ENCODE assay signal across 10 cellular contexts in genomic region chr2:156340377-156340776, GRCh38. TPM values are rescaled to one million over a fixed set of nuclear protein-coding genes. Genes with fewer than 3 reads are reported as not detected.
DNase-seq lines count a peak whose midpoint lies in the region; ATAC-seq and TF ChIP-seq lines count a peak whose summit lies in the region.
"Had no signal": no experiment of that assay in that cellular context is flagged by ENCODE, and none has a peak within 500 bp of the region (broad histone marks: within the 10 kb centered on the region; RNA-seq: fewer than 3 reads in every experiment).

No MANE protein-coding gene starts in this region.

- no peaks in the 10 kb centered on the region for H3K36me3 ChIP-seq in heart left ventricle
- no peaks in the 10 kb centered on the region for H3K36me3 ChIP-seq in upper lobe of right lung

- peaks cover 0 to 42% (median 18%) of the 10 kb centered on the region in 12 donors for H3K4me1 ChIP-seq in heart left ventricle
- peaks cover 30% of the 10 kb centered on the region for H3K4me1 ChIP-seq in upper lobe of right lung

- CTCF ChIA-PET in activated CD8-positive, alpha-beta T cell treated with anti-CD3 and anti-CD28 coated beads for 36 hours (lab: Charles Lee) = interaction anchor here (0.6 to 4.4 kb wide), 8 partner anchors 9 to 433 kb away, joined by 3 to 21 read pairs (median 4); no protein-coding TSS in a partner anchor

- no peaks in the 10 kb centered on the region for H3K27me3 ChIP-seq in heart left ventricle
- no peaks in the 10 kb centered on the region for H3K27me3 ChIP-seq in upper lobe of right lung

- no peak for TF ChIP-seq POLR2A in heart left ventricle (IDR thresholded peaks at IDR 0.05)

- H3K9me3 Mint-ChIP-seq in activated CD8-positive, alpha-beta T cell treated with anti-CD3 and anti-CD28 coated beads for 36 hours = no peaks in the 10 kb centered on the region

- WGBS in heart left ventricle, 4 donors = 74 to 88% (median 79%) methylated on average over 1 of the region's 1 CpG

- peaks cover 46% of the 10 kb centered on the region for H3K4me1 Mint-ChIP-seq in activated CD8-positive, alpha-beta T cell treated with anti-CD3 and anti-CD28 coated beads for 36 hours (ENCODE audit: low read depth)

- POLR2A ChIA-PET in activated CD8-positive, alpha-beta T cell treated with anti-CD3 and anti-CD28 coated beads for 36 hours (lab: Charles Lee) = interaction anchor here (1.1 to 3.9 kb wide), 7 partner anchors 8 to 249 kb away, joined by 3 to 41 read pairs (median 4); partner anchors contain the start of gene NR4A2

- intact Hi-C loops in heart left ventricle (cut with DNase I) = loop anchor here in 6 of 10 donors (2.0 to 10.0 kb wide), 6 partner anchors 60 to 247 kb away; partner anchors contain the start of gene GPD2 (in 4 of the 6)
- intact Hi-C loops in left cardiac atrium (cut with DNase I) = loop anchor here in 1 of 2 donors (5.0 kb wide), 1 partner anchor 62 kb away; no protein-coding TSS in a partner anchor
- intact Hi-C loops in activated CD8-positive, alpha-beta T cell treated with anti-CD3 and anti-CD28 coated beads for 36 hours (cut with micrococcal nuclease) = no loop called here
- intact Hi-C loops in upper lobe of right lung (cut with DNase I) = loop anchor here (10.0 kb wide), 1 partner anchor 64 kb away; no protein-coding TSS in a partner anchor

- ATAC-seq in heart left ventricle (no peak), left cardiac atrium (no peak), upper lobe of right lung (no peak), GM18868 (IDR thresholded peaks at IDR 0.05; ENCODE audit: unreplicated experiment) (no peak), GM19463 (IDR thresholded peaks at IDR 0.05; ENCODE audit: unreplicated experiment) (no peak)
- ATAC-seq in activated CD8-positive, alpha-beta T cell treated with anti-CD3 and anti-CD28 coated beads for 36 hours = peak; percentile 10

- H3K27me3 Mint-ChIP-seq in activated CD8-positive, alpha-beta T cell treated with anti-CD3 and anti-CD28 coated beads for 36 hours = no peaks in the 10 kb centered on the region

- H3K4me3 Mint-ChIP-seq in activated CD8-positive, alpha-beta T cell treated with anti-CD3 and anti-CD28 coated beads for 36 hours = peak overlapping the region; percentile 80

- TF ChIP-seq CTCF in heart left ventricle (IDR thresholded peaks at IDR 0.05) (no peak), upper lobe of right lung (IDR thresholded peaks at IDR 0.05) (no peak)
- TF ChIP-seq CTCF in activated CD8-positive, alpha-beta T cell treated with anti-CD3 and anti-CD28 coated beads for 36 hours (IDR thresholded peaks at IDR 0.05) = no peak

- peaks cover 2% of the 10 kb centered on the region for H3K36me3 Mint-ChIP-seq in activated CD8-positive, alpha-beta T cell treated with anti-CD3 and anti-CD28 coated beads for 36 hours (ENCODE audit: low read depth)

- peak overlapping the region; percentile 97 for H3K27ac Mint-ChIP-seq in activated CD8-positive, alpha-beta T cell treated with anti-CD3 and anti-CD28 coated beads for 36 hours

- H3K4me3 ChIP-seq in heart left ventricle = peak overlapping the region in 2 of 12 donors; percentile 92 to 95
- peak overlapping the region; percentile 86 for H3K4me3 ChIP-seq in upper lobe of right lung

- H3K9me3 ChIP-seq in heart left ventricle (no peaks in the 10 kb centered on the region), upper lobe of right lung (no peaks in the 10 kb centered on the region)

- H3K27ac ChIP-seq in heart left ventricle (peak overlapping the region in 9 of 12 donors; percentile 15 to 100 (median 100)), upper lobe of right lung (peak overlapping the region; percentile 20)

- no peak for DNase-seq in heart left ventricle
- no peak for DNase-seq in left cardiac atrium
- peak; percentile 50 for DNase-seq in activated CD8-positive, alpha-beta T cell treated with anti-CD3 and anti-CD28 coated beads for 36 hours
- DNase-seq in medulla oblongata (ENCODE audit: extremely low spot score) = peak; percentile 34
- DNase-seq in upper lobe of right lung = no peak
- no peak for DNase-seq in NCI-H2171 (lab: John Stamatoyannopoulos, UW)
- DNase-seq: activated gamma-delta T cell, EL had no signal

RNA-seq across cellular contexts. Expression of gene NR4A2, which starts 7.9 kb away (rescaled TPM):
- total RNA-seq in heart left ventricle = 10 to 100 TPM in 1 of 9 donors, 1 to 10 TPM in 5, under 1 TPM in 3; 0.63 to 14.2 (median 1.1) TPM
- polyA plus RNA-seq in heart left ventricle = 1 to 10 TPM; 1.6 to 4.0 TPM
- total RNA-seq in left cardiac atrium = 1 to 10 TPM; 2.4 to 9.2 TPM
- 10 to 100 TPM; 57.6 to 61.6 TPM for total RNA-seq in activated CD8-positive, alpha-beta T cell treated with anti-CD3 and anti-CD28 coated beads for 36 hours
- total RNA-seq in upper lobe of right lung = 3.5 TPM

Comparison
In these comparisons a context has a peak if more than half of its experiments do, and no peak if none do; other contexts are left out.
1. DNase-seq: peak in activated CD8-positive, alpha-beta T cell treated with anti-CD3 and anti-CD28 coated beads for 36 hours (single experiment) and medulla oblongata (single experiment); none in heart left ventricle (0 of 5), left cardiac atrium (single experiment), upper lobe of right lung (single experiment) and NCI-H2171 (single experiment).